Comparison of ENCODE assay signal across 8 cellular contexts in genomic region chr5:181241393-181241975, GRCh38. TPM values are rescaled to one million over a fixed set of nuclear protein-coding genes. Genes with fewer than 3 reads are reported as not detected.
DNase-seq lines count a peak whose midpoint lies in the region; ATAC-seq, FAIRE-seq and TF ChIP-seq lines count a peak whose summit lies in the region.

No MANE protein-coding gene starts in this region.

- TF ChIP-seq CTCF in neural crest cell (conservative IDR thresholded peaks at IDR 0.05) (no peak), testis (IDR thresholded peaks at IDR 0.05) (no peak)

- peaks cover 30% of the 10 kb centered on the region for H3K4me1 ChIP-seq in testis

- no peaks in the 10 kb centered on the region for H3K27me3 ChIP-seq in testis

- TF ChIP-seq POLR2A in testis (IDR thresholded peaks at IDR 0.05), result no peak

- DNase-seq in RCC 7860 (ENCODE audit: low spot score) (peak; percentile 86), dermis blood vessel endothelial cell (peak; percentile 88), neural crest cell (ENCODE audit: low read depth, low spot score) (no peak), NCI-H2107 (lab: John Stamatoyannopoulos, UW) (no peak), NCI-H1092 (lab: John Stamatoyannopoulos, UW) (no peak), testis (no peak)

- no peaks in the 10 kb centered on the region for H3K36me3 ChIP-seq in testis (ENCODE audit: low read depth, missing control alignments)

- H3K27ac ChIP-seq in testis, result no peak overlapping the region

- peak overlapping the region; percentile 100 for H3K4me3 Mint-ChIP-seq in neural crest cell

- ATAC-seq in GM18517 (IDR thresholded peaks at IDR 0.05; ENCODE audit: unreplicated experiment), result no peak

- no peaks in the 10 kb centered on the region for H3K9me3 ChIP-seq in testis

- peak; percentile 71 for FAIRE-seq in RCC 7860 (lab: Jason Lieb, UNC)

- 40 to 49% methylated on average over 6 of the region's 6 CpGs for WGBS in testis, 2 donors

- H3K9me3 Mint-ChIP-seq in neural crest cell, result no peaks in the 10 kb centered on the region

- peak overlapping the region; percentile 88 for H3K27ac Mint-ChIP-seq in neural crest cell (ENCODE audit: unreplicated experiment)

- H3K4me3 ChIP-seq in GM08714 (ENCODE audit: low read length) (peak overlapping the region; percentile 86), testis (no peak overlapping the region)

- peaks cover 58% of the 10 kb centered on the region for H3K4me1 Mint-ChIP-seq in neural crest cell

- H3K36me3 Mint-ChIP-seq in neural crest cell (ENCODE audit: low read depth), result peaks cover 46% of the 10 kb centered on the region

- intact Hi-C loops in testis (cut with DNase I; ENCODE audit: low total_unique reads), result no loop called here

- H3K27me3 Mint-ChIP-seq in neural crest cell (ENCODE audit: low read depth), result peaks cover 7% of the 10 kb centered on the region

RNA-seq across cellular contexts. Expression of gene RACK1, which starts 2.2 kb away (rescaled TPM):
- total RNA-seq in dermis blood vessel endothelial cell, result 4,132 and 4,370 TPM in 2 replicates
- 2,359 and 2,449 TPM in 2 replicates for total RNA-seq in neural crest cell
- 1,000 to 10,000 TPM in 1 of 2 donors, 100 to 1,000 TPM in 1; 777 to 1,606 TPM for total RNA-seq in testis
- 1,149 TPM for polyA plus RNA-seq in testis (ENCODE audit: insufficient read depth, low read depth, low replicate concordance)

RNA-seq across cellular contexts. Expression of gene TRIM41, which starts 18.4 kb away (rescaled TPM):
- 9.0 and 9.2 TPM in 2 replicates for total RNA-seq in dermis blood vessel endothelial cell
- 34.5 and 39.1 TPM in 2 replicates for total RNA-seq in neural crest cell
- 10 to 100 TPM; 39.6 to 53.1 TPM for total RNA-seq in testis
- polyA plus RNA-seq in testis (ENCODE audit: insufficient read depth, low read depth, low replicate concordance), result 61.5 TPM

RNA-seq across cellular contexts. Expression of gene TRIM52, which starts 19.5 kb away (rescaled TPM):
- total RNA-seq in dermis blood vessel endothelial cell (6.3 and 8.8 TPM in 2 replicates), neural crest cell (9.0 TPM in 2 replicates), testis (10 to 100 TPM; 28.4 to 32.8 TPM)
- polyA plus RNA-seq in testis (ENCODE audit: insufficient read depth, low read depth, low replicate concordance), result 19.3 TPM

RNA-seq across cellular contexts. Expression of gene TRIM7, which starts 36.5 kb away (rescaled TPM):
- 2.7 and 5.2 TPM in 2 replicates for total RNA-seq in dermis blood vessel endothelial cell
- total RNA-seq in neural crest cell, result not detected in 2 replicates
- under 1 TPM; 0.43 to 0.87 TPM for total RNA-seq in testis
- polyA plus RNA-seq in testis (ENCODE audit: insufficient read depth, low read depth, low replicate concordance), result 0.47 TPM

Comparison
In these comparisons a context has a peak if more than half of its experiments do, and no peak if none do; other contexts are left out.
1. DNase-seq: peak in RCC 7860 (single experiment) and dermis blood vessel endothelial cell (single experiment); none in neural crest cell (single experiment), NCI-H2107 (single experiment), NCI-H1092 (single experiment) and testis (single experiment).